In the genomic region with DNA sequence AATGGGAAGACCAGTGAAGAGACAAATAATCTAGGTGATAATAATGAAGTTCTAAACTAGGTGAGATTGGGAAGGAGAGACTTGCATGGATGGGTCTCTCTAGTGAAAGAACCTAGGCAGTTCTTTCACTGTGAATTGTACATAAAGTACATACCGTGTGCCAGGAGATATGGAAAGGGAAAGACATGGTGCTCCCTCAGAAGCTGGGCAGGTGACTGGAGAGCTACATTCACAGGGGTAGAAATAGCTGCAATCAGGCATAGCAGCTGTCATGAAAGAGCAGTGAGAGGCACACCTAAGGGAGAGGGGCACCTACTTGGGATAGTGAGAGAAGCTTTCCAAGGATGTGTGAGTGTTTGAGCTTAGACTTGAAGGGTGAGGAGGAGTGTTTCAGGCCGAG, we compare ENCODE assay signal across 29 cellular contexts. TPM values are rescaled to one million over a fixed set of nuclear protein-coding genes. Genes with fewer than 3 reads are reported as not detected.
DNase-seq lines count a peak whose midpoint lies in the region; ATAC-seq, FAIRE-seq and TF ChIP-seq lines count a peak whose summit lies in the region.
"Had no signal": no experiment of that assay in that cellular context is flagged by ENCODE, and none has a peak within 500 bp of the region (broad histone marks: within the 10 kb centered on the region; RNA-seq: fewer than 3 reads in every experiment).

No MANE protein-coding gene starts in this region.

- POLR2A ChIA-PET in CD4-positive, alpha-beta T cell (lab: Charles Lee): interaction anchor here (2.3 kb wide), 1 partner anchor 9 kb away, joined by 5 read pairs; a partner anchor contains a TSS

- H3K9ac ChIP-seq in astrocyte (ENCODE audit: low read length): no peak overlapping the region

- FAIRE-seq in astrocyte (lab: Jason Lieb, UNC): no peak
- FAIRE-seq: colon, K562, TTC549 had no signal

- H3K4me1 ChIP-seq in left ventricle myocardium inferior (peaks cover 67% of the 10 kb centered on the region), astrocyte (ENCODE audit: insufficient read depth, low read length) (peaks cover 3% of the 10 kb centered on the region), mucosa of descending colon (ENCODE audit: low read depth) (peaks cover 25% of the 10 kb centered on the region), transverse colon (peaks cover 0 to 66% (median 38%) of the 10 kb centered on the region in 4 donors), tibial nerve (peaks cover 0 to 6% (median 0%) of the 10 kb centered on the region in 4 donors)
- H3K4me1 ChIP-seq: suprapubic skin had no signal

- peak overlapping the region; percentile 0 for H3K4me2 ChIP-seq in astrocyte (ENCODE audit: low read length)

- peaks cover 28% of the 10 kb centered on the region for H3K4me1 Mint-ChIP-seq in astrocyte (ENCODE audit: low read depth, unreplicated experiment)
- peaks cover 35% of the 10 kb centered on the region for H3K4me1 Mint-ChIP-seq in CD4-positive, alpha-beta T cell (ENCODE audit: low read depth)
- H3K4me1 Mint-ChIP-seq: activated naive CD4-positive, alpha-beta T cell treated with anti-CD3 and anti-CD28 coated beads, Interleukin-2, amount 10 ng/mL, durations not matched to agents 7 days and 5 days had no signal

- H3K4me3 ChIP-seq in left ventricle myocardium inferior (no peak overlapping the region), astrocyte (ENCODE audit: insufficient read depth, low read depth, low read length) (no peak overlapping the region), mucosa of descending colon (no peak overlapping the region), transverse colon (no peak overlapping the region), tibial nerve (no peak overlapping the region)
- H3K4me3 ChIP-seq: heart right ventricle, K562, SK-N-MC, suprapubic skin, vagina had no signal

- H3K27ac Mint-ChIP-seq in astrocyte (ENCODE audit: unreplicated experiment): no peak overlapping the region
- no peak overlapping the region for H3K27ac Mint-ChIP-seq in CD4-positive, alpha-beta T cell
- H3K27ac Mint-ChIP-seq: activated naive CD4-positive, alpha-beta T cell treated with anti-CD3 and anti-CD28 coated beads, Interleukin-2, amount 10 ng/mL, durations not matched to agents 7 days and 5 days; activated T-helper 1 cell treated with anti-CD3 and anti-CD28 coated beads, Interleukin-12 subunit alpha, Interleukin-12 subunit beta, Interleukin-2, Interleukin-4 antibody, amounts not matched to agents 30 ng/mL and 10 ng/mL and 1 ng/mL, durations not matched to agents 14 hours and 24 hours and 36 hours; natural killer cell; stimulated activated memory B cell treated with anti-CD40 and anti-IgM and Interleukin-4, amounts not matched to agents 10 μg/mL and 1 μg/mL and 100 μg/mL, for 72 hours; T-helper 1 cell treated with Interleukin-12 subunit alpha and Interleukin-12 subunit beta and Interleukin-4 antibody, amounts not matched to agents 30 μg/mL and 1 μg/mL, for 36 hours had no signal

- TF ChIP-seq POLR2A in transverse colon (IDR thresholded peaks at IDR 0.05): no peak
- no peak for TF ChIP-seq POLR2A in tibial nerve (IDR thresholded peaks at IDR 0.05)

- H3K27me3 ChIP-seq in left ventricle myocardium inferior (ENCODE audit: low read depth): no peaks in the 10 kb centered on the region
- H3K27me3 ChIP-seq in astrocyte (ENCODE audit: insufficient read depth, low read length): no peaks in the 10 kb centered on the region
- no peaks in the 10 kb centered on the region for H3K27me3 ChIP-seq in transverse colon
- no peaks in the 10 kb centered on the region for H3K27me3 ChIP-seq in CD4-positive, alpha-beta T cell (ENCODE audit: control insufficient read depth, insufficient read depth, low read length)
- no peaks in the 10 kb centered on the region for H3K27me3 ChIP-seq in tibial nerve
- H3K27me3 ChIP-seq: heart right ventricle, suprapubic skin, vagina had no signal

- in situ Hi-C loops in transverse colon (cut with MboI; ENCODE audit: low pct_ligation_motif_present in 1 of 4, low pct_unique_long_range_greater_than_20kb in 1 of 4, low sequenced_read_pairs in 3 of 4): no loop called here

- 50 to 63% methylated on average over 1 to 2 of the region's 2 CpGs for WGBS in transverse colon (ENCODE audit: low coverage in 1 of 2), 2 donors
- WGBS in tibial nerve, 2 donors: 93 to 97% methylated on average over 2 of the region's 2 CpGs

- CTCF ChIA-PET in CD4-positive, alpha-beta T cell (lab: Charles Lee): no interaction called here

- no peaks in the 10 kb centered on the region for H3K27me3 Mint-ChIP-seq in astrocyte (ENCODE audit: low read depth, unreplicated experiment)
- H3K27me3 Mint-ChIP-seq in CD4-positive, alpha-beta T cell: no peaks in the 10 kb centered on the region
- H3K27me3 Mint-ChIP-seq: activated naive CD4-positive, alpha-beta T cell treated with anti-CD3 and anti-CD28 coated beads, Interleukin-2, amount 10 ng/mL, durations not matched to agents 7 days and 5 days; CD4-positive, alpha-beta memory T cell; stimulated activated memory B cell treated with anti-CD40 and anti-IgM and Interleukin-4, amounts not matched to agents 10 μg/mL and 1 μg/mL and 100 μg/mL, for 72 hours had no signal

- H3K36me3 ChIP-seq in left ventricle myocardium inferior (no peaks in the 10 kb centered on the region), astrocyte (ENCODE audit: insufficient read depth, low read length) (peaks cover 6% of the 10 kb centered on the region), mucosa of descending colon (ENCODE audit: low read depth) (no peaks in the 10 kb centered on the region), transverse colon (no peaks in the 10 kb centered on the region), tibial nerve (no peaks in the 10 kb centered on the region)
- H3K36me3 ChIP-seq: suprapubic skin, vagina had no signal

- H3K4me3 Mint-ChIP-seq in astrocyte (ENCODE audit: unreplicated experiment): no peak overlapping the region
- no peak overlapping the region for H3K4me3 Mint-ChIP-seq in CD4-positive, alpha-beta T cell
- H3K4me3 Mint-ChIP-seq: activated naive CD4-positive, alpha-beta T cell treated with anti-CD3 and anti-CD28 coated beads, Interleukin-2, amount 10 ng/mL, durations not matched to agents 7 days and 5 days; activated T-helper 1 cell treated with anti-CD3 and anti-CD28 coated beads, Interleukin-12 subunit alpha, Interleukin-12 subunit beta, Interleukin-2, Interleukin-4 antibody, amounts not matched to agents 30 ng/mL and 10 ng/mL and 1 ng/mL, durations not matched to agents 14 hours and 24 hours and 36 hours; natural killer cell; stimulated activated memory B cell treated with anti-CD40 and anti-IgM and Interleukin-4, amounts not matched to agents 10 μg/mL and 1 μg/mL and 100 μg/mL, for 72 hours; T-helper 1 cell treated with Interleukin-12 subunit alpha and Interleukin-12 subunit beta and Interleukin-4 antibody, amounts not matched to agents 30 μg/mL and 1 μg/mL, for 36 hours had no signal

- DNase-seq in left ventricle myocardium inferior (no peak), cardiac septum (ENCODE audit: low spot score) (no peak), astrocyte (ENCODE audit: low read depth) (no peak), mucosa of descending colon (no peak), transverse colon (no peak), tibial nerve (ENCODE audit: low spot score in 2 of 2) (no peak), SIG-M5 treated with dmso at 0.1 percent for 504 hours (lab: John Stamatoyannopoulos, UW; ENCODE audit: unreplicated experiment) (no peak)
- DNase-seq in CD4-positive, alpha-beta T cell: no peak
- DNase-seq: activated CD4-positive, alpha-beta T cell treated with anti-CD3 and anti-CD28 coated beads, Interleukin-2, amount 50 U/mL, for 4 hours; activated naive CD4-positive, alpha-beta T cell treated with anti-CD3 and anti-CD28 coated beads, Interleukin-2, amount 10 ng/mL, durations not matched to agents 7 days and 5 days; CD4-positive, alpha-beta memory T cell; effector memory CD4-positive, alpha-beta T cell; foreskin fibroblast; heart right ventricle; natural killer cell; NCI-H1105 treated with DMSO at 0.1 percent for 48 hours; NCI-H2029; NCI-H82; stimulated activated CD4-positive, alpha-beta T cell treated with anti-CD3 and anti-CD28 coated beads, Interleukin-4, amount 100 ng/mL, for 4 hours had no signal

- H3K27ac ChIP-seq in left ventricle myocardium inferior (replicated peaks) (peak overlapping the region; percentile 32), astrocyte (ENCODE audit: low read depth, low read length) (no peak overlapping the region), transverse colon (peak overlapping the region; percentile 51 to 72 (median 62)), tibial nerve (no peak overlapping the region)
- H3K27ac ChIP-seq in CD4-positive, alpha-beta T cell (ENCODE audit: low read depth, low read length): no peak overlapping the region
- H3K27ac ChIP-seq: SK-N-MC, suprapubic skin, vagina had no signal

- H3K9me3 Mint-ChIP-seq in astrocyte (ENCODE audit: unreplicated experiment): no peaks in the 10 kb centered on the region
- H3K9me3 Mint-ChIP-seq in CD4-positive, alpha-beta T cell: no peaks in the 10 kb centered on the region
- H3K9me3 Mint-ChIP-seq: activated naive CD4-positive, alpha-beta T cell treated with anti-CD3 and anti-CD28 coated beads, Interleukin-2, amount 10 ng/mL, durations not matched to agents 7 days and 5 days; activated T-helper 1 cell treated with anti-CD3 and anti-CD28 coated beads, Interleukin-12 subunit alpha, Interleukin-12 subunit beta, Interleukin-2, Interleukin-4 antibody, amounts not matched to agents 30 ng/mL and 10 ng/mL and 1 ng/mL, durations not matched to agents 14 hours and 24 hours and 36 hours; natural killer cell had no signal

- no peaks in the 10 kb centered on the region for H3K9me3 ChIP-seq in left ventricle myocardium inferior (replicated peaks)
- H3K9me3 ChIP-seq in astrocyte (ENCODE audit: insufficient read depth, low read depth, low read length): no peaks in the 10 kb centered on the region
- H3K9me3 ChIP-seq in mucosa of descending colon: no peaks in the 10 kb centered on the region
- H3K9me3 ChIP-seq in transverse colon: no peaks in the 10 kb centered on the region
- no peaks in the 10 kb centered on the region for H3K9me3 ChIP-seq in CD4-positive, alpha-beta T cell (ENCODE audit: control insufficient read depth, low read length)
- H3K9me3 ChIP-seq in tibial nerve: no peaks in the 10 kb centered on the region
- H3K9me3 ChIP-seq: heart right ventricle, suprapubic skin, vagina had no signal

- H3K36me3 Mint-ChIP-seq in astrocyte (ENCODE audit: low read depth, unreplicated experiment): peaks cover 13% of the 10 kb centered on the region
- peaks cover 9% of the 10 kb centered on the region for H3K36me3 Mint-ChIP-seq in CD4-positive, alpha-beta T cell (ENCODE audit: low read depth)
- H3K36me3 Mint-ChIP-seq: natural killer cell had no signal

- peaks cover 94% of the 10 kb centered on the region for H4K20me1 ChIP-seq in astrocyte (ENCODE audit: insufficient read depth, low read length)

- intact Hi-C loops in left ventricle myocardium inferior (cut with micrococcal nuclease) (no loop called here), cardiac septum (cut with DNase I) (no loop called here), mucosa of descending colon (cut with DNase I, micrococcal nuclease) (no loop called here), transverse colon (cut with DNase I; ENCODE audit: low total_unique reads) (no loop called here)
- intact Hi-C loops in CD4-positive, alpha-beta T cell (cut with DNase I, micrococcal nuclease): loop anchor here in 1 of 2 experiments (10.0 kb wide), 1 partner anchor 441 kb away; a partner anchor contains a TSS

- TF ChIP-seq CTCF in left ventricle myocardium inferior (IDR thresholded peaks at IDR 0.05; ENCODE audit: borderline replicate concordance) (no peak), astrocyte (IDR thresholded peaks at IDR 0.05; ENCODE audit: insufficient read depth, low read depth, low read length) (no peak), mucosa of descending colon (IDR thresholded peaks at IDR 0.05) (no peak), transverse colon (IDR thresholded peaks at IDR 0.05) (no peak), tibial nerve (IDR thresholded peaks at IDR 0.05) (no peak)
- TF ChIP-seq CTCF in CD4-positive, alpha-beta T cell (IDR thresholded peaks at IDR 0.05): no peak

- peak; percentile 61 for ATAC-seq in mucosa of descending colon
- ATAC-seq in CD4-positive, alpha-beta T cell (ENCODE audit: poor library complexity): no peak
- ATAC-seq: HCT116; K562; natural killer cell; stimulated activated memory B cell treated with anti-CD40 and anti-IgM and Interleukin-4, amounts not matched to agents 10 μg/mL and 1 μg/mL and 100 μg/mL, for 72 hours had no signal

- H3K79me2 ChIP-seq in astrocyte (ENCODE audit: insufficient read depth, low read length): peaks cover 98% of the 10 kb centered on the region

- TF ChIP-seq EP300 in transverse colon (IDR thresholded peaks at IDR 0.05; ENCODE audit: low read depth) (no peak), tibial nerve (IDR thresholded peaks at IDR 0.05) (no peak)

- no peak overlapping the region for H2AFZ ChIP-seq in astrocyte (ENCODE audit: low read depth, low read length)

RNA-seq across cellular contexts. Expression of a gene that starts 9.3 kb away (rescaled TPM):
- total RNA-seq in left ventricle myocardium inferior (75.4 TPM), cardiac septum (269 TPM), astrocyte (114 and 115 TPM in 2 replicates), mucosa of descending colon (10 to 100 TPM; 45.2 to 69.4 (median 53.6) TPM), transverse colon (10 to 100 TPM; 18.5 to 51.8 (median 40.9) TPM), tibial nerve (10 to 100 TPM; 30.6 to 51.6 (median 40.8) TPM)
- 10 to 100 TPM; 18.3 to 21.0 TPM for total RNA-seq in CD4-positive, alpha-beta T cell

Comparison
In these comparisons a context has a peak if more than half of its experiments do, and no peak if none do; other contexts are left out.
1. H3K27ac ChIP-seq: peak in left ventricle myocardium inferior (single experiment) and transverse colon (4 of 4); none in astrocyte (single experiment), CD4-positive, alpha-beta T cell (single experiment) and tibial nerve (0 of 4).